Comparison of ENCODE assay signal across 13 cellular contexts in genomic region chr7:24920702-24921679, GRCh38. TPM values are rescaled to one million over a fixed set of nuclear protein-coding genes. Genes with fewer than 3 reads are reported as not detected.
DNase-seq lines count a peak whose midpoint lies in the region; FAIRE-seq and TF ChIP-seq lines count a peak whose summit lies in the region.
"Had no signal": no experiment of that assay in that cellular context is flagged by ENCODE, and none has a peak within 500 bp of the region (broad histone marks: within the 10 kb centered on the region; RNA-seq: fewer than 3 reads in every experiment).

No MANE protein-coding gene starts in this region.

- H3K4me2 ChIP-seq in PC-9 (peak overlapping the region; percentile 66), endothelial cell of umbilical vein (ENCODE audit: insufficient read depth, low read length) (peak overlapping the region; percentile 25)

- no peak overlapping the region for H3K9ac ChIP-seq in endothelial cell of umbilical vein (replicated peaks; ENCODE audit: extremely low read depth, insufficient read depth, low read length)

- H3F3A ChIP-seq in PC-9 (ENCODE audit: insufficient read depth, low read depth): peaks cover 35% of the 10 kb centered on the region

- TF ChIP-seq CTCF in cardiac muscle cell (IDR thresholded peaks at IDR 0.05; ENCODE audit: low read depth, low read length) (no peak), PC-9 (conservative IDR thresholded peaks at IDR 0.05) (no peak), endothelial cell of umbilical vein (IDR thresholded peaks at IDR 0.05; ENCODE audit: extremely low read depth in 1 of 2, insufficient read depth in 1 of 2, low read depth in 1 of 2, low read length in 2 of 2) (no peak)

- CTCF ChIA-PET in PC-9 (lab: Charles Lee): interaction anchor here (1.1 kb wide), 1 partner anchor 58 kb away, joined by 3 read pairs; no protein-coding TSS in a partner anchor
- CTCF ChIA-PET in endothelial cell of umbilical vein (lab: Charles Lee): interaction anchor here (0.6 to 1.8 kb wide), 4 partner anchors 10 to 100 kb away, joined by 3 to 5 read pairs (median 4); no protein-coding TSS in a partner anchor

- dilution Hi-C loops in endothelial cell of umbilical vein (cut with MboI; ENCODE audit: extremely low pct_ligation_motif_present, low sequenced_read_pairs): no loop called here

- no peaks in the 10 kb centered on the region for H3K27me3 ChIP-seq in cardiac muscle cell
- H3K27me3 ChIP-seq in PC-9 (ENCODE audit: insufficient read depth, low read depth): no peaks in the 10 kb centered on the region
- H3K27me3 ChIP-seq in endothelial cell of umbilical vein (ENCODE audit: control insufficient read depth in 2 of 2, insufficient read depth in 2 of 2, low read length in 2 of 2): no peaks in the 10 kb centered on the region

- H3K27ac ChIP-seq in cardiac muscle cell: peak overlapping the region; percentile 59
- H3K27ac ChIP-seq in PC-9: peak overlapping the region; percentile 61
- H3K27ac ChIP-seq in endothelial cell of umbilical vein (ENCODE audit: insufficient read depth, low read depth, low read length): peak overlapping the region; percentile 12
- H3K27ac ChIP-seq: C4-2B, HL-60 had no signal

- POLR2A ChIA-PET in PC-9 (lab: Charles Lee; ENCODE audit: unreplicated experiment) (interaction anchor here (0.6 kb wide), 1 partner anchor 9 kb away, joined by 3 read pairs; no protein-coding TSS in a partner anchor), endothelial cell of umbilical vein (lab: Charles Lee) (interaction anchor here (1.4 kb wide), 1 partner anchor 61 kb away, joined by 3 read pairs; no protein-coding TSS in a partner anchor)

- intact Hi-C loops in cardiac septum (cut with DNase I) (no loop called here), PC-9 (cut with micrococcal nuclease; ENCODE audit: unreplicated experiment) (no loop called here), endothelial cell of umbilical vein (cut with micrococcal nuclease) (no loop called here)

- H3K79me2 ChIP-seq in PC-9 (ENCODE audit: low read depth) (peaks cover 96% of the 10 kb centered on the region), endothelial cell of umbilical vein (ENCODE audit: control insufficient read depth, insufficient read depth, low read length) (peaks cover 83% of the 10 kb centered on the region)

- H4K20me1 ChIP-seq in PC-9 (ENCODE audit: insufficient read depth) (no peaks in the 10 kb centered on the region), endothelial cell of umbilical vein (replicated peaks; ENCODE audit: control insufficient read depth, extremely low read depth, insufficient read depth, low read length) (no peaks in the 10 kb centered on the region)

- H3K9me2 ChIP-seq in PC-9 (ENCODE audit: insufficient read depth): no peaks in the 10 kb centered on the region

- FAIRE-seq in endothelial cell of umbilical vein (lab: Jason Lieb, UNC): peak; percentile 4
- FAIRE-seq: frontal cortex had no signal

- DNase-seq in cardiac muscle cell (ENCODE audit: low read depth in 1 of 2, low spot score in 1 of 2): no peak
- no peak for DNase-seq in cardiac septum (ENCODE audit: low spot score)
- DNase-seq in PC-9: peak in 1 of 2 experiments; percentile 50
- DNase-seq in endothelial cell of umbilical vein (ENCODE audit: low read depth, low spot score): peak; percentile 80
- no peak for DNase-seq in NCI-H748 (lab: John Stamatoyannopoulos, UW; ENCODE audit: unreplicated experiment)
- no peak for DNase-seq in nucleus accumbens (lab: John Stamatoyannopoulos, UW)
- no peak for DNase-seq in inferior parietal cortex (ENCODE audit: extremely low spot score)
- DNase-seq in epidermal melanocyte (ENCODE audit: insufficient read length, low spot score): no peak
- DNase-seq: NCI-H187 treated with DMSO at 0.1 percent for 48 hours, SIG-M5 had no signal

- peaks cover 40% of the 10 kb centered on the region for H3K4me1 ChIP-seq in cardiac muscle cell (ENCODE audit: low read depth)
- peaks cover 54% of the 10 kb centered on the region for H3K4me1 ChIP-seq in PC-9 (replicated peaks; ENCODE audit: insufficient read depth)
- H3K4me1 ChIP-seq in endothelial cell of umbilical vein (ENCODE audit: control insufficient read depth, extremely low read depth, insufficient read depth, low read length): peaks cover 26% of the 10 kb centered on the region

- no peaks in the 10 kb centered on the region for H3K9me1 ChIP-seq in endothelial cell of umbilical vein (replicated peaks; ENCODE audit: control insufficient read depth, extremely low read depth, insufficient read depth, low read length)

- TF ChIP-seq POLR2A in endothelial cell of umbilical vein (IDR thresholded peaks at IDR 0.05; ENCODE audit: low read depth, low read length): no peak

- H3K9me3 ChIP-seq in cardiac muscle cell (ENCODE audit: low read depth) (no peaks in the 10 kb centered on the region), PC-9 (ENCODE audit: insufficient read depth, low read depth) (0 out of 2 replicates have a peak, but pooled peaks cover 2% of the 10 kb centered on the region), endothelial cell of umbilical vein (replicated peaks; ENCODE audit: control insufficient read depth, insufficient read depth, low read length) (no peaks in the 10 kb centered on the region)

- H3K36me3 ChIP-seq in cardiac muscle cell: no peaks in the 10 kb centered on the region
- no peaks in the 10 kb centered on the region for H3K36me3 ChIP-seq in PC-9 (ENCODE audit: low read depth)
- H3K36me3 ChIP-seq in endothelial cell of umbilical vein (ENCODE audit: control insufficient read depth in 2 of 2, extremely low read depth in 1 of 2, insufficient read depth in 2 of 2, low read length in 2 of 2): no peaks in the 10 kb centered on the region

- no peak overlapping the region for H2AFZ ChIP-seq in PC-9
- no peak overlapping the region for H2AFZ ChIP-seq in endothelial cell of umbilical vein (ENCODE audit: low read depth, low read length)

- no TSS peak for BruUV-seq in PC-9 (replicated peaks; lab: Mats Ljungman, UMichigan)
- BruUV-seq in endothelial cell of umbilical vein (replicated peaks; lab: Mats Ljungman, UMichigan): no TSS peak

- no peak overlapping the region for H3K4me3 ChIP-seq in cardiac muscle cell
- H3K4me3 ChIP-seq in PC-9: no peak overlapping the region
- H3K4me3 ChIP-seq in endothelial cell of umbilical vein (replicated peaks in 1 of 3; ENCODE audit: insufficient read depth in 1 of 3, low read depth in 1 of 3, low read length in 3 of 3): no peak overlapping the region

TF ChIP-seq in endothelial cell of umbilical vein, 7 proteins besides CTCF, POLR2A, EP300 and RAD21:
- TF ChIP-seq JUN (IDR thresholded peaks at IDR 0.05; ENCODE audit: borderline replicate concordance, insufficient read depth, insufficient read length, low read depth) (no peak), MYC (IDR thresholded peaks at IDR 0.05; ENCODE audit: low read depth, low read length) (no peak), EZH2 (IDR thresholded peaks at IDR 0.05; ENCODE audit: borderline replicate concordance, low read depth, low read length, severe bottlenecking) (no peak), GATA2 (IDR thresholded peaks at IDR 0.05; ENCODE audit: insufficient read depth, insufficient read length, low read depth, low read length) (no peak), POLR2AphosphoS5 (IDR thresholded peaks at IDR 0.05; ENCODE audit: insufficient read depth, low read depth, low read length) (no peak), FOS (IDR thresholded peaks at IDR 0.05; ENCODE audit: borderline replicate concordance, insufficient read depth, low read length) (no peak), MAX (IDR thresholded peaks at IDR 0.05; ENCODE audit: insufficient read depth, insufficient read length) (no peak)

RNA-seq across cellular contexts. Expression of gene OSBPL3, which starts 59.0 kb away (rescaled TPM):
- total RNA-seq in cardiac muscle cell (5.3 and 8.2 TPM in 2 replicates), cardiac septum (2.4 TPM), PC-9 (2021) (87.6 and 88.4 TPM in 2 replicates), endothelial cell of umbilical vein (27.1 and 31.3 TPM in 2 replicates)
- polyA plus RNA-seq in cardiac muscle cell (3.3 and 7.5 TPM in 2 replicates), endothelial cell of umbilical vein (3.6 and 7.5 TPM in 2 replicates)
- 5.2 and 5.8 TPM in 2 replicates for polyA plus RNA-seq in endothelial cell of umbilical vein (2011; cell fraction: cytosol; rRNA removed)
- polyA plus RNA-seq in endothelial cell of umbilical vein (2011; cell fraction: nucleus; rRNA removed): 44.1 and 52.8 TPM in 2 replicates
- polyA plus RNA-seq in endothelial cell of umbilical vein (2012): 24.7 and 29.9 TPM in 2 replicates
- polyA minus RNA-seq in endothelial cell of umbilical vein: 23.1 and 35.1 TPM in 2 replicates
- polyA minus RNA-seq in endothelial cell of umbilical vein (2011; cell fraction: cytosol; rRNA and poly(A)+ RNA removed): 11.4 TPM
- polyA minus RNA-seq in endothelial cell of umbilical vein (2011; cell fraction: nucleus; rRNA and poly(A)+ RNA removed): 37.7 and 58.7 TPM in 2 replicates
